In the genomic region with DNA sequence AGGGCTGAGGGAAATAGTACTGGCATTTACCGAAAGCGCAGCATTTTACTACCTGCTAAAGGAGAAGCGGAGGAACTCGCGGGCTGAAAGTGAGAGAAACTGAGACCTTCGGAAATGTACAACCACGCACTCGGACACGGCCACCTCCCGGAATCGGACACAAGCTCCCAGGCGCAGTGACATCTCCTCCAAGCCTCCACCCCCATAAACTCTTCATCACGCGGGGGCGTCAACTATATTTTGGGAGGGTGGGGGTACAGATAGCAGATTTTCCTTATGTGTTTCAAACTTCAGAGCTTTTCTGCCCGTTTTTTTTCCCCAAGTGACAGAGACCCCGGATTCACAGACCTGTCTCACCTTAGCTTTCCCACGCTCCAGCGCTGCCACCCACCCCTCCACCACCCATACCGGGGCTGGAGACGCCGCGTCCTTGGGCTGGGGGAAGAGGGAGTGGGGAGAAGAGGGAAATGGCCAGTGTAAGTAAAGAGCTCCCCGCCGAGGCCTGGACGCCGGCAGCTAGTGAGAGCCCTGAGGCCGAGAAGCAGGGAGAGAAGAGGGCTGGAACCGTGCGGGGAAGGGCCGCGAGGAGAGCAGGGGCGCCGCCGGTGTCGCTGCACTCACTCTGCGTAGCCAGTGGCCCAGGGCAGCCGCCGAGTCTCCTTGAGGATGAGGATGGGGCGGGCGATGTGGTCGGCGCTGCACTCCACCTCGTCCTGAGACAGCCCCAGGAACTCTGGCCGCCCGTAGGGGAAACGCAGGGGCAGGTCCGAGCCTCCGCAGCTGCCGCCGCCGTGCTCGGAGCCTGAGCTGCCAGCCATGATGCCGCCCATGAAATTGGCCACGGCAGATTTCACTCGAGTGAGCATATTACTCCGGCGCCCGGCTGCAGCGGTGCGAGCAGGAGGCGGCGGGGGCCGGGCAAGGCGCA, we compare ENCODE assay signal across 8 cellular contexts. TPM values are rescaled to one million over a fixed set of nuclear protein-coding genes. Genes with fewer than 3 reads are reported as not detected.
A peak's percentile ranks its signal among the peaks of the same experiment; 100 is the strongest.
DNase-seq lines count a peak whose midpoint lies in the region; ATAC-seq lines count a peak whose summit lies in the region.

No MANE protein-coding gene starts in this region.

- H3K4me1 ChIP-seq in CD8-positive, alpha-beta memory T cell (ENCODE audit: insufficient read depth, low read length), result peaks cover 6% of the 10 kb centered on the region

- peak overlapping the region; percentile 8 for H3K4me3 ChIP-seq in CD8-positive, alpha-beta memory T cell (ENCODE audit: low read length)

- peaks cover 12 to 19% (median 15%) of the 10 kb centered on the region in 3 donors for H3K4me1 Mint-ChIP-seq in CD8-positive, alpha-beta memory T cell
- H3K4me1 Mint-ChIP-seq in stimulated activated memory B cell treated with anti-CD40 and anti-IgM and Interleukin-4, amounts not matched to agents 10 μg/mL and 1 μg/mL and 100 μg/mL, for 72 hours, result peaks cover 17% of the 10 kb centered on the region

- H3K27me3 ChIP-seq in CD8-positive, alpha-beta memory T cell (ENCODE audit: insufficient read depth, low read length, poor library complexity, severe bottlenecking), result peaks cover 11% of the 10 kb centered on the region

- H3K27me3 Mint-ChIP-seq in CD8-positive, alpha-beta memory T cell, result peaks cover 37 to 58% of the 10 kb centered on the region in 2 donors
- H3K27me3 Mint-ChIP-seq in stimulated activated memory B cell treated with anti-CD40 and anti-IgM and Interleukin-4, amounts not matched to agents 10 μg/mL and 1 μg/mL and 100 μg/mL, for 72 hours, result peaks cover 49% of the 10 kb centered on the region

- peak overlapping the region; percentile 78 to 83 (median 81) for H3K4me3 Mint-ChIP-seq in CD8-positive, alpha-beta memory T cell
- H3K4me3 Mint-ChIP-seq in stimulated activated memory B cell treated with anti-CD40 and anti-IgM and Interleukin-4, amounts not matched to agents 10 μg/mL and 1 μg/mL and 100 μg/mL, for 72 hours, result peak overlapping the region; percentile 76

- no peak overlapping the region for H3K27ac ChIP-seq in CD8-positive, alpha-beta memory T cell (ENCODE audit: low read depth, low read length)
- H3K27ac ChIP-seq in caudate nucleus (ENCODE audit: low read depth, low read length), result peak overlapping the region; percentile 90

- peaks cover 0 to 5% (median 2%) of the 10 kb centered on the region in 5 donors for H3K9me3 Mint-ChIP-seq in CD8-positive, alpha-beta memory T cell
- no peaks in the 10 kb centered on the region for H3K9me3 Mint-ChIP-seq in stimulated activated memory B cell treated with anti-CD40 and anti-IgM and Interleukin-4, amounts not matched to agents 10 μg/mL and 1 μg/mL and 100 μg/mL, for 72 hours

- H3K36me3 ChIP-seq in CD8-positive, alpha-beta memory T cell (ENCODE audit: insufficient read depth, low read length), result no peaks in the 10 kb centered on the region

- POLR2A ChIA-PET in CD8-positive, alpha-beta memory T cell (lab: Charles Lee), result no interaction called here

- H3K36me3 Mint-ChIP-seq in CD8-positive, alpha-beta memory T cell, result peaks cover 0 to 1% (median 0%) of the 10 kb centered on the region in 3 donors
- H3K36me3 Mint-ChIP-seq in stimulated activated memory B cell treated with anti-CD40 and anti-IgM and Interleukin-4, amounts not matched to agents 10 μg/mL and 1 μg/mL and 100 μg/mL, for 72 hours, result no peaks in the 10 kb centered on the region

- ATAC-seq in GM18907 (IDR thresholded peaks at IDR 0.05; ENCODE audit: unreplicated experiment) (peak; percentile 54), HG03135 (IDR thresholded peaks at IDR 0.05; ENCODE audit: unreplicated experiment) (peak; percentile 51)
- ATAC-seq in stimulated activated memory B cell treated with anti-CD40 and anti-IgM and Interleukin-4, amounts not matched to agents 10 μg/mL and 1 μg/mL and 100 μg/mL, for 72 hours, result peak; percentile 49

- H3K9me3 ChIP-seq in CD8-positive, alpha-beta memory T cell (ENCODE audit: low read length), result no peaks in the 10 kb centered on the region

- no peak for DNase-seq in CD8-positive, alpha-beta memory T cell
- DNase-seq in OCI-M1 (lab: John Stamatoyannopoulos, UW) (peak; percentile 68), caudate nucleus (lab: John Stamatoyannopoulos, UW) (peak in 51 of 61 donors; percentile 16 to 81 (median 60)), kidney tubule cell (ENCODE audit: low spot score) (peak; percentile 54), mesenteric fat pad (ENCODE audit: low spot score) (no peak)

- CTCF ChIA-PET in CD8-positive, alpha-beta memory T cell (lab: Charles Lee), result no interaction called here

- peak overlapping the region in 1 of 8 donors; percentile 52 for H3K27ac Mint-ChIP-seq in CD8-positive, alpha-beta memory T cell
- H3K27ac Mint-ChIP-seq in stimulated activated memory B cell treated with anti-CD40 and anti-IgM and Interleukin-4, amounts not matched to agents 10 μg/mL and 1 μg/mL and 100 μg/mL, for 72 hours, result no peak overlapping the region

RNA-seq across cellular contexts. Expression of gene PPM1H, which starts 0.8 kb away (rescaled TPM):
- total RNA-seq in CD8-positive, alpha-beta memory T cell, result under 1 TPM; 0.13 TPM
- not detected for polyA plus RNA-seq in CD8-positive, alpha-beta memory T cell
- total RNA-seq in mesenteric fat pad, result 5.1 TPM

Comparison
In these comparisons a context has a peak if more than half of its experiments do, and no peak if none do; other contexts are left out.
1. DNase-seq: peak in OCI-M1 (single experiment), caudate nucleus (51 of 61) and kidney tubule cell (single experiment); none in CD8-positive, alpha-beta memory T cell (0 of 5) and mesenteric fat pad (single experiment).
2. Peak in every context shown above with its lines, with median percentiles within 50 percentile points of each other: ATAC-seq.